12 cellular contexts compared by ENCODE assay signal in the genomic region with DNA sequence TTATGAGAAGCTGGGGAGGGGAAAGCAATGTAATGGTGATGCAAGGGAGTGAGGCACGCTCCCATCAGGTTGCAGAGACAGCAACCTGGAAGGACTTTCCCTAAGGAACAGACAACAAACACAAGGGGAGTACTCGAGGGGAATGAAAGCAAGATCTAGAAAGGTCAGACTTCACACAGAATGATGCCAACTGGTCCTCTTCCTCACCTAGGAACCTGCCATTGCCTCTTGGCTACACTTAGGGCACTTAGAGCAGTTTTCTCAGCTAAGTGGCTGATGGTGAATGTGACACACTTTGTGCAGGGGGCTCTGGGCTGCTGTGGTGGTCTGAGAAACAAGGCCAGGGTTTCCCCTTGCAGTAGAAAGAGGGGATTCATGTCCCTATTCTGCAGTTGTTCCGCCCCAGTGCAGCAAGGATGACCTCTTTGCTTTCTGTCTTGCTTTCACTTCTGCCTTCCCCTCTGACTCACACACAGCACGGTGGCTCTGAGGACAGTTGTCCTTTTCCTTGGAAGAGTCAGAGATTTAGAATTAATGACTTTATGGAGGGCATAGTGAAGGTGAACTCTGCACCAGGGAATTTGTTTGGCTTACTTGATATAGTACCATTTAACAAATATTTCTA.
DNase-seq lines count a peak whose midpoint lies in the region; ATAC-seq and TF ChIP-seq lines count a peak whose summit lies in the region.
"Had no signal": no experiment of that assay in that cellular context is flagged by ENCODE, and none has a peak within 500 bp of the region (broad histone marks: within the 10 kb centered on the region; RNA-seq: fewer than 3 reads in every experiment).

No MANE protein-coding gene starts in this region.

- H3K27me3 Mint-ChIP-seq in activated T-helper 2 cell treated with anti-CD3 and anti-CD28 coated beads, Interferon-gamma antibody, Interleukin-2, Interleukin-4, amounts not matched to agents 10 μg/mL and 5 μg/mL and 100 μg/mL, durations not matched to agents 14 hours and 24 hours and 36 hours (ENCODE audit: low read depth) = no peaks in the 10 kb centered on the region

- H3K36me3 ChIP-seq in lower lobe of right lung = no peaks in the 10 kb centered on the region
- H3K36me3 ChIP-seq: thoracic aorta had no signal

- DNase-seq in lower lobe of right lung (no peak), globus pallidus (ENCODE audit: low spot score) (no peak), NCI-H146 (lab: John Stamatoyannopoulos, UW) (no peak), GOT3 (lab: John Stamatoyannopoulos, UW) (no peak)
- no peak for DNase-seq in activated T-helper 2 cell treated with anti-CD3 and anti-CD28 coated beads, Interferon-gamma antibody, Interleukin-2, Interleukin-4, amounts not matched to agents 10 μg/mL and 5 μg/mL and 100 μg/mL, durations not matched to agents 14 hours and 24 hours and 36 hours (ENCODE audit: low spot score)
- DNase-seq: activated CD4-positive, alpha-beta T cell treated with anti-CD3 and anti-CD28 coated beads for 4 hours; mesendoderm had no signal

- no peaks in the 10 kb centered on the region for H3K9me3 ChIP-seq in lower lobe of right lung
- H3K9me3 ChIP-seq: body of pancreas, thoracic aorta had no signal

- no peak for TF ChIP-seq CTCF in lower lobe of right lung (IDR thresholded peaks at IDR 0.05)

- peak; percentile 92 for ATAC-seq in GM18858 (IDR thresholded peaks at IDR 0.05; ENCODE audit: unreplicated experiment)
- ATAC-seq in GM21576 (IDR thresholded peaks at IDR 0.05; ENCODE audit: unreplicated experiment) = peak; percentile 99
- ATAC-seq in HG03342 (IDR thresholded peaks at IDR 0.05; ENCODE audit: unreplicated experiment) = peak; percentile 96
- ATAC-seq in lower lobe of right lung = peak; percentile 53 to 54
- ATAC-seq: body of pancreas had no signal

- no peaks in the 10 kb centered on the region for H3K9me3 Mint-ChIP-seq in activated T-helper 2 cell treated with anti-CD3 and anti-CD28 coated beads, Interferon-gamma antibody, Interleukin-2, Interleukin-4, amounts not matched to agents 10 μg/mL and 5 μg/mL and 100 μg/mL, durations not matched to agents 14 hours and 24 hours and 36 hours

- H3K27me3 ChIP-seq in lower lobe of right lung (ENCODE audit: low read depth) = no peaks in the 10 kb centered on the region
- H3K27me3 ChIP-seq: body of pancreas had no signal

- no peak overlapping the region for H3K27ac ChIP-seq in lower lobe of right lung
- H3K27ac ChIP-seq: body of pancreas, thoracic aorta had no signal

- H3K4me1 Mint-ChIP-seq in activated T-helper 2 cell treated with anti-CD3 and anti-CD28 coated beads, Interferon-gamma antibody, Interleukin-2, Interleukin-4, amounts not matched to agents 10 μg/mL and 5 μg/mL and 100 μg/mL, durations not matched to agents 14 hours and 24 hours and 36 hours (ENCODE audit: low read depth) = no peaks in the 10 kb centered on the region

- no peak overlapping the region for H3K4me3 ChIP-seq in lower lobe of right lung
- H3K4me3 ChIP-seq: body of pancreas, thoracic aorta had no signal

- no peaks in the 10 kb centered on the region for H3K36me3 Mint-ChIP-seq in activated T-helper 2 cell treated with anti-CD3 and anti-CD28 coated beads, Interferon-gamma antibody, Interleukin-2, Interleukin-4, amounts not matched to agents 10 μg/mL and 5 μg/mL and 100 μg/mL, durations not matched to agents 14 hours and 24 hours and 36 hours (ENCODE audit: low read depth)

- intact Hi-C loops in lower lobe of right lung (cut with DNase I) = no loop called here
- intact Hi-C loops in activated T-helper 2 cell treated with anti-CD3 and anti-CD28 coated beads, Interferon-gamma antibody, Interleukin-2, Interleukin-4, amounts not matched to agents 10 μg/mL and 5 μg/mL and 100 μg/mL, durations not matched to agents 14 hours and 24 hours and 36 hours (cut with micrococcal nuclease) = no loop called here

- no peak overlapping the region for H3K4me3 Mint-ChIP-seq in activated T-helper 2 cell treated with anti-CD3 and anti-CD28 coated beads, Interferon-gamma antibody, Interleukin-2, Interleukin-4, amounts not matched to agents 10 μg/mL and 5 μg/mL and 100 μg/mL, durations not matched to agents 14 hours and 24 hours and 36 hours (ENCODE audit: low read depth)

- no peaks in the 10 kb centered on the region for H3K4me1 ChIP-seq in lower lobe of right lung
- H3K4me1 ChIP-seq: body of pancreas had no signal

- no peak overlapping the region for H3K27ac Mint-ChIP-seq in activated T-helper 2 cell treated with anti-CD3 and anti-CD28 coated beads, Interferon-gamma antibody, Interleukin-2, Interleukin-4, amounts not matched to agents 10 μg/mL and 5 μg/mL and 100 μg/mL, durations not matched to agents 14 hours and 24 hours and 36 hours
